Comparison of ENCODE assay signal across 26 cellular contexts in the genomic region with DNA sequence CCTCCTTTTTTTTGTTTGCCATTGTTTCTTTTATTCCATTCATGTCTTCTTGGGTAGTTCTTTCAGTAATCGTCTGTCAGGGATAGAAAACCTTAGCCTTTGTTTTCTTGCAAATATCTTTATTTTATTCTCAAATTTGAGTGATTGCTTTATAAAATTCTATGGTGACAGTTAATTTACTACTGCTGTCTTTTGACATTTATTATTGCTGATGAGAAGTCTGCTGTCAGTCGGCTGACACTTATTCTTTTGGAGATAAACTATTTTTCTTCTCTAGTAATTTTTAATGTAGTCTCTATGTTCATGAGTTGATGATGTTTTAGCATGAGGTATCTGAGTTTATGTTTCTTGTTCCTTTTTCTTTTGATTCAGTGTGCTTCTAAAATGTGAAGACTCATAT.
"Had no signal": no experiment of that assay in that cellular context is flagged by ENCODE, and none has a peak within 500 bp of the region (broad histone marks: within the 10 kb centered on the region; RNA-seq: fewer than 3 reads in every experiment).

No MANE protein-coding gene starts in this region.

- H3K4me3 ChIP-seq: stomach, suprapubic skin, testis, thoracic aorta, thyroid gland, tibial artery, tibial nerve, transverse colon, upper lobe of left lung, upper lobe of right lung, uterus, vagina had no signal

- H3K27me3 ChIP-seq: stomach, suprapubic skin, testis, thyroid gland, tibial artery, tibial nerve, transverse colon, upper lobe of left lung, upper lobe of right lung, uterus, vagina had no signal

- H3K9me3 ChIP-seq: suprapubic skin, testis, thoracic aorta, thyroid gland, upper lobe of right lung, uterus, vagina had no signal

- H3K36me3 ChIP-seq: stomach, suprapubic skin, thoracic aorta, thyroid gland, tibial artery, tibial nerve, transverse colon, upper lobe of left lung, upper lobe of right lung, uterus, vagina had no signal

- H3K27ac ChIP-seq: stomach, suprapubic skin, testis, thoracic aorta, thyroid gland, tibial artery, tibial nerve, transverse colon, upper lobe of left lung, upper lobe of right lung, uterus, vagina had no signal

- ATAC-seq: stimulated activated effector memory CD8-positive, alpha-beta T cell treated with anti-CD3 and anti-CD28 coated beads, Interleukin-12 subunit alpha, Interleukin-12 subunit beta, amount 100 ng/mL, for 72 hours; stimulated activated memory B cell treated with anti-CD40 and anti-IgM and Interleukin-4, amounts not matched to agents 10 μg/mL and 1 μg/mL and 100 μg/mL, for 72 hours; stimulated activated naive B cell treated with anti-CD40 and anti-IgM and Interleukin-4, amounts not matched to agents 10 μg/mL and 1 μg/mL and 100 μg/mL, for 72 hours; stimulated activated naive CD8-positive, alpha-beta T cell treated with anti-CD3 and anti-CD28 coated beads, Interleukin-15, amount 100 ng/mL, for 72 hours; stimulated activated naive CD8-positive, alpha-beta T cell treated with anti-CD3 and anti-CD28 coated beads, Interleukin-15, Interleukin-2, amounts not matched to agents 100 U/mL and 50 U/mL, for 24 hours; upper lobe of right lung had no signal

- DNase-seq: stimulated activated CD4-positive, alpha-beta T cell treated with anti-CD3 and anti-CD28 coated beads, Interleukin-2, amount 100 ng/mL, for 48 hours; stimulated activated CD4-positive, alpha-beta T cell treated with anti-CD3 and anti-CD28 coated beads, Interleukin-4, amount 100 ng/mL, for 1 hour; stimulated activated CD4-positive, alpha-beta T cell treated with anti-CD3 and anti-CD28 coated beads, Interleukin-4, amount 100 ng/mL, for 24 hours; stimulated activated CD4-positive, alpha-beta T cell treated with anti-CD3 and anti-CD28 coated beads, Interleukin-4, amount 100 ng/mL, for 4 hours; stimulated activated CD8-positive, alpha-beta memory T cell treated with anti-CD3 and anti-CD28 coated beads, Interleukin-4, amount 100 ng/mL, for 48 hours; stimulated activated naive B cell treated with anti-CD40 and anti-IgM and Interleukin-4, amounts not matched to agents 10 μg/mL and 1 μg/mL and 100 μg/mL, for 72 hours; stimulated activated naive CD4-positive, alpha-beta T cell; stimulated activated naive CD4-positive, alpha-beta T cell treated with Interleukin-2 at 50 U/mL for 16 hours; stimulated activated naive CD8-positive, alpha-beta T cell treated with anti-CD3 and anti-CD28 coated beads, Interleukin-15, amount 100 ng/mL, for 72 hours; stimulated activated naive CD8-positive, alpha-beta T cell treated with anti-CD3 and anti-CD28 coated beads, Interleukin-15, Interleukin-2, amounts not matched to agents 100 U/mL and 50 U/mL, for 24 hours; stomach; substantia nigra; testis; thyroid gland; tibial artery; transverse colon; trophoblast cell; upper lobe of left lung; upper lobe of right lung; uterus had no signal

- H3K4me1 ChIP-seq: stomach, testis, thyroid gland, tibial artery, tibial nerve, transverse colon, upper lobe of left lung, upper lobe of right lung, uterus, vagina had no signal
